ENCODE assay signal across 12 cellular contexts in genomic region chr9:115170674-115171073, GRCh38. TPM values are rescaled to one million over a fixed set of nuclear protein-coding genes. Genes with fewer than 3 reads are reported as not detected.
A peak's percentile ranks its signal among the peaks of the same experiment; 100 is the strongest.
DNase-seq lines count a peak whose midpoint lies in the region; ATAC-seq, FAIRE-seq and TF ChIP-seq lines count a peak whose summit lies in the region.
"Had no signal": no experiment of that assay in that cellular context is flagged by ENCODE, and none has a peak within 500 bp of the region (broad histone marks: within the 10 kb centered on the region; RNA-seq: fewer than 3 reads in every experiment).

No MANE protein-coding gene starts in this region.

- intact Hi-C loops in mucosa of descending colon (cut with DNase I, micrococcal nuclease) (no loop called here), transverse colon (cut with DNase I; ENCODE audit: low total_unique reads) (no loop called here)

- peak; percentile 50 for ATAC-seq in mucosa of descending colon
- ATAC-seq: Panc1 had no signal

- TF ChIP-seq EP300 in transverse colon (IDR thresholded peaks at IDR 0.05; ENCODE audit: low read depth), result no peak

- in situ Hi-C loops in transverse colon (cut with MboI; ENCODE audit: low pct_ligation_motif_present in 1 of 4, low pct_unique_long_range_greater_than_20kb in 1 of 4, low sequenced_read_pairs in 3 of 4), result no loop called here

- TF ChIP-seq CTCF in mucosa of descending colon (IDR thresholded peaks at IDR 0.05) (no peak), transverse colon (IDR thresholded peaks at IDR 0.05) (no peak)

- H3K27ac ChIP-seq in epithelial cell of prostate (peak overlapping the region; percentile 16), transverse colon (no peak overlapping the region)

- H3K9me3 ChIP-seq in mucosa of descending colon (no peaks in the 10 kb centered on the region), transverse colon (no peaks in the 10 kb centered on the region)

- peak; percentile 92 for DNase-seq in ELR (ENCODE audit: low read depth)
- peak; percentile 77 for DNase-seq in RCC 7860 (ENCODE audit: low spot score)
- no peak for DNase-seq in epithelial cell of prostate (ENCODE audit: low read depth, low spot score)
- no peak for DNase-seq in mucosa of descending colon
- DNase-seq in stimulated activated CD8-positive, alpha-beta memory T cell treated with anti-CD3 and anti-CD28 coated beads, Interleukin-4, amount 100 ng/mL, for 48 hours, result no peak
- no peak for DNase-seq in superior temporal gyrus (ENCODE audit: extremely low spot score)
- no peak for DNase-seq in NCI-H1694 (lab: John Stamatoyannopoulos, UW)
- DNase-seq in transverse colon, result no peak
- DNase-seq: activated CD4-positive, CD25-positive, alpha-beta regulatory T cell; CD4-positive, CD25-positive, alpha-beta regulatory T cell; cortex of kidney had no signal

- 19 to 37% methylated on average over 2 of the region's 2 CpGs for WGBS in transverse colon (ENCODE audit: low coverage in 1 of 2), 2 donors

- no peak overlapping the region for H3K4me3 ChIP-seq in mucosa of descending colon
- no peak overlapping the region for H3K4me3 ChIP-seq in transverse colon

- H3K27me3 ChIP-seq in transverse colon, result peaks cover 4% of the 10 kb centered on the region

- H3K4me1 ChIP-seq in mucosa of descending colon (ENCODE audit: low read depth) (no peaks in the 10 kb centered on the region), transverse colon (no peaks in the 10 kb centered on the region)

- no peak for TF ChIP-seq POLR2A in transverse colon (IDR thresholded peaks at IDR 0.05)

- H3K36me3 ChIP-seq in mucosa of descending colon (ENCODE audit: low read depth), result no peaks in the 10 kb centered on the region
- no peaks in the 10 kb centered on the region for H3K36me3 ChIP-seq in transverse colon

- peak; percentile 74 for FAIRE-seq in RCC 7860 (lab: Jason Lieb, UNC)

RNA-seq across cellular contexts. Expression of gene TNC, which starts 52.7 kb away (rescaled TPM):
- total RNA-seq in mucosa of descending colon, result 100 to 1,000 TPM in 1 of 3 donors, 10 to 100 TPM in 1, 1 to 10 TPM in 1; 6.5 to 216 (median 48.0) TPM
- 100 to 1,000 TPM in 1 of 4 donors, 10 to 100 TPM in 3; 29.4 to 316 (median 61.9) TPM for total RNA-seq in transverse colon
- total RNA-seq: CD4-positive, CD25-positive, alpha-beta regulatory T cell had no signal

Comparison
In these comparisons a context has a peak if more than half of its experiments do, and no peak if none do; other contexts are left out.
1. DNase-seq: peak in ELR (single experiment) and RCC 7860 (single experiment); none in epithelial cell of prostate (single experiment), mucosa of descending colon (0 of 3), stimulated activated CD8-positive, alpha-beta memory T cell treated with anti-CD3 and anti-CD28 coated beads, Interleukin-4, amount 100 ng/mL, for 48 hours (single experiment), superior temporal gyrus (single experiment), NCI-H1694 (single experiment) and transverse colon (single experiment).